1 cellular context compared by ENCODE assay signal in genomic region chr5:157596449-157596848, GRCh38.
A peak's percentile ranks its signal among the peaks of the same experiment; 100 is the strongest.
TF ChIP-seq lines count a peak whose summit lies in the region.

No MANE protein-coding gene starts in this region.

TF ChIP-seq in GM12878, 131 proteins besides CTCF, POLR2A, EP300 and RAD21 (continued from another document and continues in another):
- TF ChIP-seq ZZZ3 (IDR thresholded peaks at IDR 0.05; ENCODE audit: control insufficient read depth, insufficient read length, low read depth) (no peak), POU2F2 (IDR thresholded peaks at IDR 0.05; ENCODE audit: borderline replicate concordance, low read depth, low read length) (peak; percentile 99), ZSCAN29 (IDR thresholded peaks at IDR 0.05) (no peak), KDM1A (IDR thresholded peaks at IDR 0.05; ENCODE audit: borderline replicate concordance) (no peak), SMARCA5 (IDR thresholded peaks at IDR 0.05) (0 out of 2 replicates have a peak, but pooled peaks have one; percentile 23), PML (IDR thresholded peaks at IDR 0.05; ENCODE audit: low read length) (no peak), STAT1 (conservative IDR thresholded peaks at IDR 0.05) (no peak), BRCA1 (IDR thresholded peaks at IDR 0.05; ENCODE audit: low read depth, low read length) (no peak), CEBPZ (IDR thresholded peaks at IDR 0.05; ENCODE audit: low read depth, low read length) (no peak; the same call in 1 of the 2 replicates), RELB (IDR thresholded peaks at IDR 0.05; ENCODE audit: low read depth) (peak; percentile 75), RBBP5 (conservative IDR thresholded peaks at IDR 0.05) (no peak), BACH1 (IDR thresholded peaks at IDR 0.05; ENCODE audit: borderline replicate concordance) (peak; percentile 58; the same call in 1 of the 2 replicates), PBX3 (IDR thresholded peaks at IDR 0.05; ENCODE audit: insufficient replicate concordance, low read depth, low read length) (no peak), SREBF2 (IDR thresholded peaks at IDR 0.05; ENCODE audit: low read length) (no peak), POLR2AphosphoS5 (IDR thresholded peaks at IDR 0.05; ENCODE audit: low read length) (0 out of 2 replicates have a peak, but pooled peaks have one; percentile 34), ATF2 (IDR thresholded peaks at IDR 0.05; ENCODE audit: low read length) (peak; percentile 89), ZBTB11 (CRISPR knock-in tag; IDR thresholded peaks at IDR 0.05) (no peak), CHD4 (IDR thresholded peaks at IDR 0.05) (no peak), RAD51 (IDR thresholded peaks at IDR 0.05) (no peak), ZNF384 (IDR thresholded peaks at IDR 0.05; ENCODE audit: borderline replicate concordance, low read depth, low read length) (no peak), YY1 (IDR thresholded peaks at IDR 0.05; ENCODE audit: low read depth, low read length) (peak; percentile 92), CHD2 (IDR thresholded peaks at IDR 0.05; ENCODE audit: borderline replicate concordance, low read depth, low read length) (peak; percentile 67; the same call in 1 of the 2 replicates), SP1 (IDR thresholded peaks at IDR 0.05; ENCODE audit: low read depth, low read length) (peak; percentile 80), YBX1 (IDR thresholded peaks at IDR 0.05) (no peak), ETV6 (conservative IDR thresholded peaks at IDR 0.05 in 1 of 2, IDR thresholded peaks at IDR 0.05 in 1 of 2; ENCODE audit: borderline replicate concordance in 1 of 2, low read depth in 1 of 2) (peak in 1 of 2 experiments; percentile 87; a peak in 2 of 4 replicates), FOXM1 (IDR thresholded peaks at IDR 0.05; ENCODE audit: low read depth, low read length) (peak; percentile 91), HDAC6 (IDR thresholded peaks at IDR 0.05; ENCODE audit: unreplicated experiment) (no peak), ELK1 (IDR thresholded peaks at IDR 0.05; ENCODE audit: low read depth, low read length) (no peak), NFYA (IDR thresholded peaks at IDR 0.05; ENCODE audit: borderline replicate concordance, low read depth, low read length) (no peak), PRDM15 (CRISPR knock-in tag; IDR thresholded peaks at IDR 0.05) (no peak), SIN3A (IDR thresholded peaks at IDR 0.05; ENCODE audit: low read depth, low read length) (no peak), ZBTB40 (IDR thresholded peaks at IDR 0.05; ENCODE audit: borderline replicate concordance) (no peak), TBL1XR1 (IDR thresholded peaks at IDR 0.05; ENCODE audit: low read depth, low read length) (peak; percentile 80; the same call in 1 of the 2 replicates), SKIL (IDR thresholded peaks at IDR 0.05; ENCODE audit: low read depth, poor library complexity, severe bottlenecking) (peak; percentile 46)
